10 cellular contexts compared by ENCODE assay signal in genomic region chr22:41845380-41846267, GRCh38. TPM values are rescaled to one million over a fixed set of nuclear protein-coding genes. Genes with fewer than 3 reads are reported as not detected.
DNase-seq lines count a peak whose midpoint lies in the region; ATAC-seq and TF ChIP-seq lines count a peak whose summit lies in the region.
"Had no signal": no experiment of that assay in that cellular context is flagged by ENCODE, and none has a peak within 500 bp of the region (broad histone marks: within the 10 kb centered on the region; RNA-seq: fewer than 3 reads in every experiment).

No MANE protein-coding gene starts in this region.

- H3K27ac Mint-ChIP-seq in neural crest cell (ENCODE audit: unreplicated experiment), result peak overlapping the region; percentile 12

- H3K27me3 ChIP-seq in DOHH2 (ENCODE audit: control insufficient read depth, low read length), result no peaks in the 10 kb centered on the region

- DNase-seq in OCI-M1 (lab: John Stamatoyannopoulos, UW) (peak; percentile 94), cerebellar cortex (ENCODE audit: low spot score) (peak; percentile 47), neural crest cell (ENCODE audit: low read depth, low spot score) (no peak), NCI-H2029 treated with DMSO at 0.1 percent for 48 hours (lab: John Stamatoyannopoulos, UW) (no peak), glomerular visceral epithelial cell (ENCODE audit: extremely low spot score) (no peak)
- DNase-seq: NCI-H2171 treated with DMSO at 0.1 percent for 48 hours; stimulated activated CD8-positive, alpha-beta memory T cell treated with anti-CD3 and anti-CD28 coated beads, Interleukin-4, amount 100 ng/mL, for 48 hours had no signal

- H3K4me3 ChIP-seq in DOHH2 (ENCODE audit: low read length), result peak overlapping the region; percentile 39

- peak overlapping the region; percentile 56 for H3K27ac ChIP-seq in DOHH2 (ENCODE audit: low read depth, low read length)

- peaks cover 87% of the 10 kb centered on the region for H3K36me3 ChIP-seq in DOHH2 (ENCODE audit: control insufficient read depth, low read length)

- peaks cover 54% of the 10 kb centered on the region for H4K20me1 ChIP-seq in DOHH2 (ENCODE audit: control insufficient read depth, insufficient read depth, low read depth, low read length)

- peaks cover 99% of the 10 kb centered on the region for H3K79me2 ChIP-seq in DOHH2 (ENCODE audit: control insufficient read depth, low read length)

- H3K36me3 Mint-ChIP-seq in neural crest cell (ENCODE audit: low read depth), result peaks cover 2% of the 10 kb centered on the region

- H3F3A ChIP-seq in DOHH2 (ENCODE audit: control insufficient read depth, insufficient read depth), result peaks cover 14% of the 10 kb centered on the region

- H3K4me3 Mint-ChIP-seq in neural crest cell, result peak overlapping the region; percentile 13

- TF ChIP-seq CTCF in DOHH2 (IDR thresholded peaks at IDR 0.05; ENCODE audit: low read depth, low read length, poor library complexity, severe bottlenecking) (no peak), neural crest cell (conservative IDR thresholded peaks at IDR 0.05) (no peak)

- no peaks in the 10 kb centered on the region for H3K9me3 ChIP-seq in DOHH2 (ENCODE audit: control insufficient read depth, insufficient read depth, low read length)

- no peaks in the 10 kb centered on the region for H3K27me3 Mint-ChIP-seq in neural crest cell (ENCODE audit: low read depth)

- ATAC-seq in HG02840 (IDR thresholded peaks at IDR 0.05; ENCODE audit: low FRiP score, unreplicated experiment) (no peak), GM19035 (IDR thresholded peaks at IDR 0.05; ENCODE audit: unreplicated experiment) (no peak)

- peak overlapping the region; percentile 58 for H3K4me2 ChIP-seq in DOHH2 (ENCODE audit: low read length)

- no peaks in the 10 kb centered on the region for H3K9me2 ChIP-seq in DOHH2 (replicated peaks; ENCODE audit: control insufficient read depth, low read length)

- no peaks in the 10 kb centered on the region for H3K9me3 Mint-ChIP-seq in neural crest cell

- H3K4me1 Mint-ChIP-seq in neural crest cell, result peaks cover 36% of the 10 kb centered on the region

- H3K4me1 ChIP-seq in DOHH2 (ENCODE audit: control insufficient read depth, low read length), result peaks cover 85% of the 10 kb centered on the region

RNA-seq across cellular contexts. Expression of gene SREBF2, which starts 12.7 kb away (rescaled TPM):
- total RNA-seq in neural crest cell, result 194 and 209 TPM in 2 replicates

RNA-seq across cellular contexts. Expression of gene CCDC134, which starts 45.1 kb away (rescaled TPM):
- total RNA-seq in neural crest cell, result 23.0 and 26.0 TPM in 2 replicates

Comparison
In these comparisons a context has a peak if more than half of its experiments do, and no peak if none do; other contexts are left out.
1. DNase-seq: peak in OCI-M1 (single experiment) and cerebellar cortex (single experiment); none in neural crest cell (single experiment), NCI-H2029 treated with DMSO at 0.1 percent for 48 hours (single experiment) and glomerular visceral epithelial cell (single experiment).